In genomic region chr15:67026171-67026967, GRCh38 we compare ENCODE assay signal across 11 cellular contexts. TPM values are rescaled to one million over a fixed set of nuclear protein-coding genes. Genes with fewer than 3 reads are reported as not detected.
DNase-seq lines count a peak whose midpoint lies in the region; ATAC-seq and TF ChIP-seq lines count a peak whose summit lies in the region.
"Had no signal": no experiment of that assay in that cellular context is flagged by ENCODE, and none has a peak within 500 bp of the region (broad histone marks: within the 10 kb centered on the region; RNA-seq: fewer than 3 reads in every experiment).

No MANE protein-coding gene starts in this region.

- H4K8ac ChIP-seq in IMR-90 (ENCODE audit: low read depth in 2 of 2, low read length in 2 of 2), result peak overlapping the region in 1 of 2 experiments; percentile 67; a peak in 3 of 4 replicates

- H3K27me3 ChIP-seq in IMR-90 (ENCODE audit: control insufficient read depth, insufficient read depth, low read length) (no peaks in the 10 kb centered on the region), esophagus squamous epithelium (no peaks in the 10 kb centered on the region)

- POLR2A ChIA-PET in IMR-90 (lab: Charles Lee; ENCODE audit: unreplicated experiment), result no interaction called here

- peaks cover 33% of the 10 kb centered on the region for H3K4me1 ChIP-seq in IMR-90 (ENCODE audit: control insufficient read depth, insufficient read depth, low read length)
- H3K4me1 ChIP-seq in esophagus squamous epithelium, result peaks cover 25 to 49% (median 40%) of the 10 kb centered on the region in 3 donors

- no peaks in the 10 kb centered on the region; the same call in 1 of the 2 replicates for H4K20me1 ChIP-seq in IMR-90 (ENCODE audit: insufficient read depth, low read length)

- peaks cover 26% of the 10 kb centered on the region for H3K4me1 Mint-ChIP-seq in stimulated activated memory B cell treated with anti-CD40 and anti-IgM and Interleukin-4, amounts not matched to agents 10 μg/mL and 1 μg/mL and 100 μg/mL, for 72 hours

- H3K36me3 Mint-ChIP-seq in stimulated activated memory B cell treated with anti-CD40 and anti-IgM and Interleukin-4, amounts not matched to agents 10 μg/mL and 1 μg/mL and 100 μg/mL, for 72 hours, result no peaks in the 10 kb centered on the region

- H3K36me3 ChIP-seq in IMR-90 (ENCODE audit: control insufficient read depth, insufficient read depth, low read length) (no peaks in the 10 kb centered on the region), esophagus squamous epithelium (no peaks in the 10 kb centered on the region)

- peaks cover 9% of the 10 kb centered on the region for H3K27me3 Mint-ChIP-seq in stimulated activated memory B cell treated with anti-CD40 and anti-IgM and Interleukin-4, amounts not matched to agents 10 μg/mL and 1 μg/mL and 100 μg/mL, for 72 hours

- H2BK5ac ChIP-seq in IMR-90 (ENCODE audit: low read depth, low read length, poor library complexity, severe bottlenecking), result peak overlapping the region; percentile 77

- no peak overlapping the region for H4K5ac ChIP-seq in IMR-90 (ENCODE audit: low read depth, low read length)

- in situ Hi-C loops in IMR-90 (cut with MboI; ENCODE audit: low sequenced_read_pairs), result no loop called here

- peak overlapping the region; percentile 85 for H2AK5ac ChIP-seq in IMR-90 (ENCODE audit: low read depth, low read length)

- TF ChIP-seq POLR2A in IMR-90 (IDR thresholded peaks at IDR 0.05; ENCODE audit: low read depth, low read length), result no peak
- no peak for TF ChIP-seq POLR2A in esophagus squamous epithelium (IDR thresholded peaks at IDR 0.05)
- no peak for TF ChIP-seq POLR2A in erythroblast (IDR thresholded peaks at IDR 0.05; ENCODE audit: low read length)

- DNase-seq in IMR-90 (no peak), esophagus squamous epithelium (lab: John Stamatoyannopoulos, UW) (no peak), erythroblast (lab: John Stamatoyannopoulos, UW) (no peak), NCI-H82 (lab: John Stamatoyannopoulos, UW) (no peak)
- no peak for DNase-seq in activated effector memory CD4-positive, alpha-beta T cell treated with Interleukin-2 at 50 U/mL for 16 hours
- DNase-seq: activated CD4-positive, alpha-beta T cell treated with anti-CD3 and anti-CD28 coated beads for 4 hours; activated naive CD4-positive, alpha-beta T cell treated with anti-CD3 and anti-CD28 coated beads for 36 hours; DMS79 had no signal

- no peak overlapping the region for H3K56ac ChIP-seq in IMR-90 (ENCODE audit: extremely low read depth, insufficient read depth, low read length)

- peak overlapping the region; percentile 75; the same call in 1 of the 2 replicates for H2BK20ac ChIP-seq in IMR-90 (ENCODE audit: low read depth, low read length)

- H3K23ac ChIP-seq in IMR-90 (ENCODE audit: low read depth, low read length), result peak overlapping the region; percentile 74; the same call in 1 of the 2 replicates

- H3K9me3 Mint-ChIP-seq in stimulated activated memory B cell treated with anti-CD40 and anti-IgM and Interleukin-4, amounts not matched to agents 10 μg/mL and 1 μg/mL and 100 μg/mL, for 72 hours, result no peaks in the 10 kb centered on the region
- H3K9me3 Mint-ChIP-seq: activated naive CD4-positive, alpha-beta T cell treated with anti-CD3 and anti-CD28 coated beads for 36 hours had no signal

- H2AFZ ChIP-seq in IMR-90 (replicated peaks; ENCODE audit: low read length, poor library complexity), result peak overlapping the region; percentile 38

- TF ChIP-seq CTCF in IMR-90 (conservative IDR thresholded peaks at IDR 0.05; ENCODE audit: low read depth, low read length) (no peak), esophagus squamous epithelium (IDR thresholded peaks at IDR 0.05) (no peak)

- H3K27ac Mint-ChIP-seq in stimulated activated memory B cell treated with anti-CD40 and anti-IgM and Interleukin-4, amounts not matched to agents 10 μg/mL and 1 μg/mL and 100 μg/mL, for 72 hours, result no peak overlapping the region
- H3K27ac Mint-ChIP-seq: activated naive CD4-positive, alpha-beta T cell treated with anti-CD3 and anti-CD28 coated beads for 36 hours had no signal

- BruUV-seq in IMR-90 (replicated peaks; lab: Mats Ljungman, UMichigan), result no TSS peak

- peak overlapping the region; percentile 23 for H2AK9ac ChIP-seq in IMR-90 (replicated peaks; ENCODE audit: low read depth, low read length, poor library complexity)

- peaks cover 0 to 23% of the 10 kb centered on the region in 2 experiments; a peak in 2 of 4 replicates for H3K79me1 ChIP-seq in IMR-90 (ENCODE audit: low read depth in 1 of 2, low read length in 2 of 2)

- H3K4me2 ChIP-seq in IMR-90 (ENCODE audit: low read depth, low read length), result no peak overlapping the region

- intact Hi-C loops in IMR-90 (cut with micrococcal nuclease), result no loop called here
- intact Hi-C loops in esophagus squamous epithelium (cut with DNase I), result no loop called here

- no peak overlapping the region for H3K4me3 Mint-ChIP-seq in stimulated activated memory B cell treated with anti-CD40 and anti-IgM and Interleukin-4, amounts not matched to agents 10 μg/mL and 1 μg/mL and 100 μg/mL, for 72 hours
- H3K4me3 Mint-ChIP-seq: activated naive CD4-positive, alpha-beta T cell treated with anti-CD3 and anti-CD28 coated beads for 36 hours had no signal

- peak overlapping the region; percentile 98 for H2BK120ac ChIP-seq in IMR-90 (ENCODE audit: low read depth, low read length)

- peak overlapping the region; percentile 47 for H3K27ac ChIP-seq in IMR-90 (ENCODE audit: insufficient read depth, low read length)
- H3K27ac ChIP-seq in esophagus squamous epithelium, result peak overlapping the region; percentile 44 to 83 (median 78)

- no peaks in the 10 kb centered on the region for H3K9me3 ChIP-seq in IMR-90 (ENCODE audit: control insufficient read depth, insufficient read depth, low read length)
- no peaks in the 10 kb centered on the region for H3K9me3 ChIP-seq in esophagus squamous epithelium

- no CpG with 5 or more reads among the region's 8 CpGs for WGBS in IMR-90 (ENCODE audit: extremely low coverage in 2 of 2, insufficient read length in 1 of 2), 2 experiments
- WGBS in esophagus squamous epithelium, 2 donors, result 23 to 29% methylated on average over 8 of the region's 8 CpGs

- H3K4me3 ChIP-seq in IMR-90 (ENCODE audit: insufficient read depth, low read depth, low read length) (no peak overlapping the region), esophagus squamous epithelium (no peak overlapping the region)

- H3K4ac ChIP-seq in IMR-90 (ENCODE audit: low read depth, low read length), result peak overlapping the region; percentile 96

- dilution Hi-C loops in IMR-90 (cut with HindIII; ENCODE audit: low sequenced_read_pairs, unreplicated experiment), result no loop called here

- ATAC-seq in IMR-90 (ENCODE audit: low read depth), result no peak
- ATAC-seq in SK-N-SH treated with all-trans-retinoic acid at 6 μM for 48 hours, result peak; percentile 7; the same call in 2 of the 3 replicates
- peak; percentile 64 for ATAC-seq in stimulated activated memory B cell treated with anti-CD40 and anti-IgM and Interleukin-4, amounts not matched to agents 10 μg/mL and 1 μg/mL and 100 μg/mL, for 72 hours
- ATAC-seq in HG03280 (IDR thresholded peaks at IDR 0.05; ENCODE audit: unreplicated experiment), result no peak

- H3K18ac ChIP-seq in IMR-90 (ENCODE audit: low read depth, low read length), result peak overlapping the region; percentile 5; the same call in 1 of the 2 replicates

- CTCF ChIA-PET in IMR-90 (lab: Yijun Ruan, JAX), result interaction anchor here (0.6 to 1.5 kb wide), 3 partner anchors 16 to 1357 kb away, joined by 3 read pairs; no protein-coding TSS in a partner anchor

- peaks cover 24% of the 10 kb centered on the region for H3K9me1 ChIP-seq in IMR-90 (ENCODE audit: insufficient read depth, low read length)

- no peak overlapping the region for H3K9ac ChIP-seq in IMR-90 (ENCODE audit: low read depth, low read length)

- H2BK15ac ChIP-seq in IMR-90 (ENCODE audit: low read depth, low read length), result peak overlapping the region; percentile 88; the same call in 1 of the 3 replicates

- no peak for TF ChIP-seq RAD21 in IMR-90 (IDR thresholded peaks at IDR 0.05; ENCODE audit: low read length)

- peak overlapping the region; percentile 41; the same call in 1 of the 2 replicates for H4K91ac ChIP-seq in IMR-90 (ENCODE audit: insufficient read depth, low read depth, low read length)

- peak overlapping the region; percentile 79 for H3K14ac ChIP-seq in IMR-90 (replicated peaks; ENCODE audit: low read depth, low read length)

TF ChIP-seq in IMR-90, 13 proteins besides CTCF, POLR2A, EP300 and RAD21 (continues in another document):
- TF ChIP-seq CHD1 (IDR thresholded peaks at IDR 0.05; ENCODE audit: low read depth, low read length) (no peak), FOS (IDR thresholded peaks at IDR 0.05; ENCODE audit: low read depth, low read length) (no peak), MXI1 (IDR thresholded peaks at IDR 0.05; ENCODE audit: borderline replicate concordance, low read depth, low read length) (no peak), RCOR1 (IDR thresholded peaks at IDR 0.05; ENCODE audit: insufficient replicate concordance, low read length) (no peak), MAFK (IDR thresholded peaks at IDR 0.05; ENCODE audit: low read depth, low read length) (no peak)

TF ChIP-seq in SK-N-SH treated with all-trans-retinoic acid at 6 μM for 48 hours, 23 proteins besides CTCF, POLR2A, EP300 and RAD21:
- TF ChIP-seq ISL1 (CRISPR knock-in tag; IDR thresholded peaks at IDR 0.05) (0 out of 2 replicates have a peak, but pooled peaks have one; percentile 32), ZNF8 (CRISPR knock-in tag; IDR thresholded peaks at IDR 0.05) (no peak)

RNA-seq across cellular contexts. Expression of gene SMAD3, which starts 39.0 kb away (rescaled TPM):
- total RNA-seq in IMR-90 (2012; rRNA removed) (71.0 and 71.1 TPM in 2 replicates), esophagus squamous epithelium (100 to 1,000 TPM in 2 of 4 donors, 10 to 100 TPM in 2; 70.8 to 134 (median 105) TPM)
- 177 and 194 TPM in 2 replicates for polyA plus RNA-seq in IMR-90 (2012; rRNA removed)
- polyA plus RNA-seq in IMR-90 (2012; cell fraction: cytosol; rRNA removed), result 153 and 181 TPM in 2 replicates
- polyA plus RNA-seq in IMR-90 (2012; cell fraction: nucleus; rRNA removed; ENCODE audit: low replicate concordance), result 378 and 409 TPM in 2 replicates

Comparison
In these comparisons a context has a peak if more than half of its experiments do, and no peak if none do; other contexts are left out.
1. ATAC-seq: peak in SK-N-SH treated with all-trans-retinoic acid at 6 μM for 48 hours (single experiment) and stimulated activated memory B cell treated with anti-CD40 and anti-IgM and Interleukin-4, amounts not matched to agents 10 μg/mL and 1 μg/mL and 100 μg/mL, for 72 hours (single experiment); none in IMR-90 (single experiment) and HG03280 (single experiment).